In genomic region chr20:845226-845868, GRCh38 we compare ENCODE assay signal across 10 cellular contexts.
DNase-seq lines count a peak whose midpoint lies in the region; ATAC-seq lines count a peak whose summit lies in the region.
"Had no signal": no experiment of that assay in that cellular context is flagged by ENCODE, and none has a peak within 500 bp of the region (broad histone marks: within the 10 kb centered on the region; RNA-seq: fewer than 3 reads in every experiment).

No MANE protein-coding gene starts in this region.

- ATAC-seq in stimulated activated naive B cell treated with anti-CD40 and anti-IgM and Interleukin-4, amounts not matched to agents 10 μg/mL and 1 μg/mL and 100 μg/mL, for 72 hours (replicated peaks) = no peak
- no peak for ATAC-seq in HG02571 (IDR thresholded peaks at IDR 0.05; ENCODE audit: unreplicated experiment)
- ATAC-seq in GM21717 (IDR thresholded peaks at IDR 0.05; ENCODE audit: unreplicated experiment) = no peak

- peaks cover 40% of the 10 kb centered on the region for H3K4me1 Mint-ChIP-seq in T-helper 1 cell treated with Interleukin-12 subunit alpha and Interleukin-12 subunit beta and Interleukin-4 antibody, amounts not matched to agents 30 μg/mL and 1 μg/mL, for 36 hours (ENCODE audit: low read depth)
- peaks cover 27 to 53% of the 10 kb centered on the region in 2 donors for H3K4me1 Mint-ChIP-seq in stimulated activated naive B cell treated with anti-CD40 and anti-IgM and Interleukin-4, amounts not matched to agents 10 μg/mL and 1 μg/mL and 100 μg/mL, for 72 hours

- H3K27me3 Mint-ChIP-seq in T-helper 1 cell treated with Interleukin-12 subunit alpha and Interleukin-12 subunit beta and Interleukin-4 antibody, amounts not matched to agents 30 μg/mL and 1 μg/mL, for 36 hours (ENCODE audit: low read depth) = no peaks in the 10 kb centered on the region
- H3K27me3 Mint-ChIP-seq in stimulated activated naive B cell treated with anti-CD40 and anti-IgM and Interleukin-4, amounts not matched to agents 10 μg/mL and 1 μg/mL and 100 μg/mL, for 72 hours = peaks cover 4 to 5% of the 10 kb centered on the region in 2 donors

- H3K27ac Mint-ChIP-seq in T-helper 1 cell treated with Interleukin-12 subunit alpha and Interleukin-12 subunit beta and Interleukin-4 antibody, amounts not matched to agents 30 μg/mL and 1 μg/mL, for 36 hours = peak overlapping the region; percentile 96
- H3K27ac Mint-ChIP-seq in stimulated activated naive B cell treated with anti-CD40 and anti-IgM and Interleukin-4, amounts not matched to agents 10 μg/mL and 1 μg/mL and 100 μg/mL, for 72 hours = no peak overlapping the region

- H3K9me3 Mint-ChIP-seq in T-helper 1 cell treated with Interleukin-12 subunit alpha and Interleukin-12 subunit beta and Interleukin-4 antibody, amounts not matched to agents 30 μg/mL and 1 μg/mL, for 36 hours = peaks cover under 1% of the 10 kb centered on the region
- H3K9me3 Mint-ChIP-seq in stimulated activated naive B cell treated with anti-CD40 and anti-IgM and Interleukin-4, amounts not matched to agents 10 μg/mL and 1 μg/mL and 100 μg/mL, for 72 hours = no peaks in the 10 kb centered on the region

- peaks cover 2% of the 10 kb centered on the region for H3K9me3 ChIP-seq in iPS-18c (ENCODE audit: control insufficient read depth, insufficient read depth, low read length)

- peaks cover 18% of the 10 kb centered on the region for H3K36me3 Mint-ChIP-seq in T-helper 1 cell treated with Interleukin-12 subunit alpha and Interleukin-12 subunit beta and Interleukin-4 antibody, amounts not matched to agents 30 μg/mL and 1 μg/mL, for 36 hours (ENCODE audit: low read depth)
- H3K36me3 Mint-ChIP-seq in stimulated activated naive B cell treated with anti-CD40 and anti-IgM and Interleukin-4, amounts not matched to agents 10 μg/mL and 1 μg/mL and 100 μg/mL, for 72 hours = peaks cover 0 to 9% of the 10 kb centered on the region in 2 donors

- peak overlapping the region; percentile 51; the same call in 1 of the 2 replicates for H3K4me3 ChIP-seq in iPS-18c (ENCODE audit: insufficient read depth, low read depth, low read length)

- no peak for DNase-seq in T-helper 1 cell
- peak; percentile 36 to 49 for DNase-seq in activated T-cell treated with anti-CD3 and anti-CD28 coated beads, Interleukin-2, amount 50 U/mL, for 48 hours
- no peak for DNase-seq in stimulated activated naive B cell treated with anti-CD40 and anti-IgM and Interleukin-4, amounts not matched to agents 10 μg/mL and 1 μg/mL and 100 μg/mL, for 72 hours
- DNase-seq in NCI-H2196 (lab: John Stamatoyannopoulos, UW; ENCODE audit: unreplicated experiment) = no peak
- DNase-seq: kidney glomerular epithelial cell, NCI-H226 had no signal

- H3K4me3 Mint-ChIP-seq in T-helper 1 cell treated with Interleukin-12 subunit alpha and Interleukin-12 subunit beta and Interleukin-4 antibody, amounts not matched to agents 30 μg/mL and 1 μg/mL, for 36 hours = peak overlapping the region; percentile 92
- H3K4me3 Mint-ChIP-seq in stimulated activated naive B cell treated with anti-CD40 and anti-IgM and Interleukin-4, amounts not matched to agents 10 μg/mL and 1 μg/mL and 100 μg/mL, for 72 hours = peak overlapping the region; percentile 84 to 85

Comparison
In these comparisons a context has a peak if more than half of its experiments do, and no peak if none do; other contexts are left out.
1. DNase-seq: peak in activated T-cell treated with anti-CD3 and anti-CD28 coated beads, Interleukin-2, amount 50 U/mL, for 48 hours (2 of 2); none in T-helper 1 cell (0 of 5), stimulated activated naive B cell treated with anti-CD40 and anti-IgM and Interleukin-4, amounts not matched to agents 10 μg/mL and 1 μg/mL and 100 μg/mL, for 72 hours (single experiment) and NCI-H2196 (single experiment).